In genomic region chr17:40419559-40420331, GRCh38 we compare ENCODE assay signal across 11 cellular contexts. TPM values are rescaled to one million over a fixed set of nuclear protein-coding genes. Genes with fewer than 3 reads are reported as not detected.
DNase-seq lines count a peak whose midpoint lies in the region; ATAC-seq and TF ChIP-seq lines count a peak whose summit lies in the region.
"Had no signal": no experiment of that assay in that cellular context is flagged by ENCODE, and none has a peak within 500 bp of the region (broad histone marks: within the 10 kb centered on the region; RNA-seq: fewer than 3 reads in every experiment).

No MANE protein-coding gene starts in this region.

- peaks cover 27% of the 10 kb centered on the region for H3K4me1 Mint-ChIP-seq in activated T-helper 1 cell treated with anti-CD3 and anti-CD28 coated beads, Interleukin-12 subunit alpha, Interleukin-12 subunit beta, Interleukin-2, Interleukin-4 antibody, amounts not matched to agents 30 ng/mL and 10 ng/mL and 1 ng/mL, durations not matched to agents 14 hours and 24 hours and 36 hours (ENCODE audit: low read depth)
- H3K4me1 Mint-ChIP-seq in neural crest cell, result peaks cover 44% of the 10 kb centered on the region

- H3K27ac Mint-ChIP-seq in activated T-helper 1 cell treated with anti-CD3 and anti-CD28 coated beads, Interleukin-12 subunit alpha, Interleukin-12 subunit beta, Interleukin-2, Interleukin-4 antibody, amounts not matched to agents 30 ng/mL and 10 ng/mL and 1 ng/mL, durations not matched to agents 14 hours and 24 hours and 36 hours, result peak overlapping the region; percentile 63
- peak overlapping the region; percentile 87 for H3K27ac Mint-ChIP-seq in neural crest cell (ENCODE audit: unreplicated experiment)

- peaks cover 5% of the 10 kb centered on the region for H3K36me3 Mint-ChIP-seq in activated T-helper 1 cell treated with anti-CD3 and anti-CD28 coated beads, Interleukin-12 subunit alpha, Interleukin-12 subunit beta, Interleukin-2, Interleukin-4 antibody, amounts not matched to agents 30 ng/mL and 10 ng/mL and 1 ng/mL, durations not matched to agents 14 hours and 24 hours and 36 hours (ENCODE audit: low read depth)
- H3K36me3 Mint-ChIP-seq in neural crest cell (ENCODE audit: low read depth), result peaks cover 4% of the 10 kb centered on the region

- DNase-seq in NCI-H345 (lab: John Stamatoyannopoulos, UW), result peak; percentile 46
- no peak for DNase-seq in NCI-H345 treated with DMSO at 0.1 percent for 48 hours (lab: John Stamatoyannopoulos, UW; ENCODE audit: unreplicated experiment)
- DNase-seq in MV-4-11 (lab: John Stamatoyannopoulos, UW), result peak; percentile 72
- DNase-seq in activated T-helper 1 cell treated with anti-CD3 and anti-CD28 coated beads, Interleukin-12 subunit alpha, Interleukin-12 subunit beta, Interleukin-2, Interleukin-4 antibody, amounts not matched to agents 30 ng/mL and 10 ng/mL and 1 ng/mL, durations not matched to agents 14 hours and 24 hours and 36 hours (ENCODE audit: low spot score), result no peak
- DNase-seq in neural crest cell (ENCODE audit: low read depth, low spot score), result peak; percentile 27
- DNase-seq in NCI-H1105 (lab: John Stamatoyannopoulos, UW), result no peak
- no peak for DNase-seq in NK-92 treated with Interleukin-12 subunit alpha and Interleukin-12 subunit beta, amount 100 ng/mL, for 24 hours (lab: John Stamatoyannopoulos, UW)
- DNase-seq: amniotic stem cell had no signal

- peak overlapping the region; percentile 51 for H3K4me3 Mint-ChIP-seq in activated T-helper 1 cell treated with anti-CD3 and anti-CD28 coated beads, Interleukin-12 subunit alpha, Interleukin-12 subunit beta, Interleukin-2, Interleukin-4 antibody, amounts not matched to agents 30 ng/mL and 10 ng/mL and 1 ng/mL, durations not matched to agents 14 hours and 24 hours and 36 hours
- H3K4me3 Mint-ChIP-seq in neural crest cell, result peak overlapping the region; percentile 86

- no peak for TF ChIP-seq CTCF in neural crest cell (conservative IDR thresholded peaks at IDR 0.05)

- intact Hi-C loops in activated T-helper 1 cell treated with anti-CD3 and anti-CD28 coated beads, Interleukin-12 subunit alpha, Interleukin-12 subunit beta, Interleukin-2, Interleukin-4 antibody, amounts not matched to agents 30 ng/mL and 10 ng/mL and 1 ng/mL, durations not matched to agents 14 hours and 24 hours and 36 hours (cut with micrococcal nuclease), result no loop called here

- H3K9me3 Mint-ChIP-seq in activated T-helper 1 cell treated with anti-CD3 and anti-CD28 coated beads, Interleukin-12 subunit alpha, Interleukin-12 subunit beta, Interleukin-2, Interleukin-4 antibody, amounts not matched to agents 30 ng/mL and 10 ng/mL and 1 ng/mL, durations not matched to agents 14 hours and 24 hours and 36 hours, result no peaks in the 10 kb centered on the region
- no peaks in the 10 kb centered on the region for H3K9me3 Mint-ChIP-seq in neural crest cell

- ATAC-seq in GM21723 (IDR thresholded peaks at IDR 0.05; ENCODE audit: unreplicated experiment), result no peak
- ATAC-seq: HCT116 had no signal

- peaks cover 5% of the 10 kb centered on the region for H3K27me3 Mint-ChIP-seq in activated T-helper 1 cell treated with anti-CD3 and anti-CD28 coated beads, Interleukin-12 subunit alpha, Interleukin-12 subunit beta, Interleukin-2, Interleukin-4 antibody, amounts not matched to agents 30 ng/mL and 10 ng/mL and 1 ng/mL, durations not matched to agents 14 hours and 24 hours and 36 hours (ENCODE audit: insufficient read depth)
- no peaks in the 10 kb centered on the region for H3K27me3 Mint-ChIP-seq in neural crest cell (ENCODE audit: low read depth)

RNA-seq across cellular contexts. Expression of gene TOP2A, which starts 2.0 kb away (rescaled TPM):
- total RNA-seq in activated T-helper 1 cell treated with anti-CD3 and anti-CD28 coated beads, Interleukin-12 subunit alpha, Interleukin-12 subunit beta, Interleukin-2, Interleukin-4 antibody, amounts not matched to agents 30 ng/mL and 10 ng/mL and 1 ng/mL, durations not matched to agents 14 hours and 24 hours and 36 hours, result 161 and 174 TPM in 2 replicates
- total RNA-seq in neural crest cell, result 295 and 302 TPM in 2 replicates

RNA-seq across cellular contexts. Expression of gene IGFBP4, which starts 23.5 kb away (rescaled TPM):
- 83.9 and 84.3 TPM in 2 replicates for total RNA-seq in activated T-helper 1 cell treated with anti-CD3 and anti-CD28 coated beads, Interleukin-12 subunit alpha, Interleukin-12 subunit beta, Interleukin-2, Interleukin-4 antibody, amounts not matched to agents 30 ng/mL and 10 ng/mL and 1 ng/mL, durations not matched to agents 14 hours and 24 hours and 36 hours
- total RNA-seq in neural crest cell, result 56.1 and 56.7 TPM in 2 replicates

RNA-seq across cellular contexts. Expression of gene GJD3, which starts 55.2 kb away (rescaled TPM):
- total RNA-seq in activated T-helper 1 cell treated with anti-CD3 and anti-CD28 coated beads, Interleukin-12 subunit alpha, Interleukin-12 subunit beta, Interleukin-2, Interleukin-4 antibody, amounts not matched to agents 30 ng/mL and 10 ng/mL and 1 ng/mL, durations not matched to agents 14 hours and 24 hours and 36 hours, result 0.44 and 0.56 TPM in 2 replicates
- 0.34 TPM in 1 of 2 replicates, not detected in the other for total RNA-seq in neural crest cell
- total RNA-seq: A673 had no signal

Comparison
In these comparisons a context has a peak if more than half of its experiments do, and no peak if none do; other contexts are left out.
1. DNase-seq: peak in NCI-H345 (single experiment), MV-4-11 (single experiment) and neural crest cell (single experiment); none in NCI-H345 treated with DMSO at 0.1 percent for 48 hours (single experiment), activated T-helper 1 cell treated with anti-CD3 and anti-CD28 coated beads, Interleukin-12 subunit alpha, Interleukin-12 subunit beta, Interleukin-2, Interleukin-4 antibody, amounts not matched to agents 30 ng/mL and 10 ng/mL and 1 ng/mL, durations not matched to agents 14 hours and 24 hours and 36 hours (single experiment), NCI-H1105 (single experiment) and NK-92 treated with Interleukin-12 subunit alpha and Interleukin-12 subunit beta, amount 100 ng/mL, for 24 hours (single experiment).